3 cellular contexts compared by ENCODE assay signal in the genomic region with DNA sequence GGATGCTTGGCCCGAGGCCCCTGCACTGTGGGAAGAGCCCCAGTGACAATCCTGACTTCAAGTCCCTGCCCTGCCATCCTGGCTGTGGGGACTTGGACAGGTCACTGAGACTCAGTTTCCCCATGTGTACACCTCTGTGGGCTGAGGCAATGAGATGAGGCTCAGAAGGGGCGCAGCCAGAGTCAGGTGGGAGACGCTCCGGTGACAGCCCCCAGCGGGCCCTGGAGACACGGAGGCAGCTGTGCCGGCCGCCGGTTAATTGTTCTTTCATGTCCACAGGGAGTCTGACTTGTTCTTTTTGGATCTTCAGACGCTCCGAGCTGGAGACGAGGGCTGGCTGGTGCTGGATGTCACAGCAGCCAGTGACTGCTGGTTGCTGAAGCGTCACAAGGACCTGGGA. TPM values are rescaled to one million over a fixed set of nuclear protein-coding genes. Genes with fewer than 3 reads are reported as not detected.
"Had no signal": no experiment of that assay in that cellular context is flagged by ENCODE, and none has a peak within 500 bp of the region (broad histone marks: within the 10 kb centered on the region; RNA-seq: fewer than 3 reads in every experiment).

No MANE protein-coding gene starts in this region.

RNA-seq across cellular contexts. Expression of a gene that starts 20.0 kb away (rescaled TPM):
- total RNA-seq: RPMI7951, SJSA1, SK-MEL-5 had no signal
